In the genomic region with DNA sequence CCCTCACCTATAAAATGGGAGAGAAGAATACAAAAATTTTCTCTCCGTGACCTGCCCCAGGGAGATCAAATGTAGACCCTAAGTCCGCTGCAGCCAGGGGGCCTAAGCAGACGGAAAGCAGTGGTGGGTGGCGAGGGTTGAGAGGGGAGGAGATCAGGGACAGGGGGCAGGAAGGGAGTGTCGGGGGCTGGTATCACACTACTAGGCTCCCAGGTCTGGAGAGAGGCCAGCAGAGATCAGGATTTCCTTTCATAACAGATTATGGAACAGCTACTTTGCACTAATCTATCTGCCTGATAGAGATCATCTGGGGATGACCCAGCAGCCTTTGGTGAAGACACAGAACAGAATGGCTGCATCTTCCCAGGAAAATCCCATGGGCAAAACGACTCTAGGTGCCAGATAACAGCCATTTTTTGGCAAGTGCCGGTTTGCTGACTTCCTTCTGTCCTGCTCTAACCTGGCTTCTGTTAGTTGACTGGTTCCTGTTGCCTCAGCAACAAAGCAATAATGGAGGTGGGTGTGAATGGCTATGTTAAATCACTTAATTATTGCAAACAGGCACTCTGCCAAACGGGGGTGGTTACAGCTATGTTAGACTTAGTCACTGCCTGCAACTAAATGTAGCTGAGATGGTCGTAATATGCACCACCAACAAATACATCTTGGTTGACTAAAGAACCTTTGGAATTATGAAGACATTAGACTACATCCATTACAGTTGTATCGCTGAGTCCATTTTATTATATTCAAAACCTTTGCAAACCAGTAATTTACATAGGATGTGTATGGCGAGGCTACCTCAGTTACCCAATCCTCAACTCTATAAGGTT, we compare ENCODE assay signal across 1 cellular context.
TF ChIP-seq lines count a peak whose summit lies in the region.

No MANE protein-coding gene starts in this region.

TF ChIP-seq in HCT116, 20 proteins besides CTCF, POLR2A, EP300 and RAD21 (continued from another document):
- TF ChIP-seq, protein P1, sequence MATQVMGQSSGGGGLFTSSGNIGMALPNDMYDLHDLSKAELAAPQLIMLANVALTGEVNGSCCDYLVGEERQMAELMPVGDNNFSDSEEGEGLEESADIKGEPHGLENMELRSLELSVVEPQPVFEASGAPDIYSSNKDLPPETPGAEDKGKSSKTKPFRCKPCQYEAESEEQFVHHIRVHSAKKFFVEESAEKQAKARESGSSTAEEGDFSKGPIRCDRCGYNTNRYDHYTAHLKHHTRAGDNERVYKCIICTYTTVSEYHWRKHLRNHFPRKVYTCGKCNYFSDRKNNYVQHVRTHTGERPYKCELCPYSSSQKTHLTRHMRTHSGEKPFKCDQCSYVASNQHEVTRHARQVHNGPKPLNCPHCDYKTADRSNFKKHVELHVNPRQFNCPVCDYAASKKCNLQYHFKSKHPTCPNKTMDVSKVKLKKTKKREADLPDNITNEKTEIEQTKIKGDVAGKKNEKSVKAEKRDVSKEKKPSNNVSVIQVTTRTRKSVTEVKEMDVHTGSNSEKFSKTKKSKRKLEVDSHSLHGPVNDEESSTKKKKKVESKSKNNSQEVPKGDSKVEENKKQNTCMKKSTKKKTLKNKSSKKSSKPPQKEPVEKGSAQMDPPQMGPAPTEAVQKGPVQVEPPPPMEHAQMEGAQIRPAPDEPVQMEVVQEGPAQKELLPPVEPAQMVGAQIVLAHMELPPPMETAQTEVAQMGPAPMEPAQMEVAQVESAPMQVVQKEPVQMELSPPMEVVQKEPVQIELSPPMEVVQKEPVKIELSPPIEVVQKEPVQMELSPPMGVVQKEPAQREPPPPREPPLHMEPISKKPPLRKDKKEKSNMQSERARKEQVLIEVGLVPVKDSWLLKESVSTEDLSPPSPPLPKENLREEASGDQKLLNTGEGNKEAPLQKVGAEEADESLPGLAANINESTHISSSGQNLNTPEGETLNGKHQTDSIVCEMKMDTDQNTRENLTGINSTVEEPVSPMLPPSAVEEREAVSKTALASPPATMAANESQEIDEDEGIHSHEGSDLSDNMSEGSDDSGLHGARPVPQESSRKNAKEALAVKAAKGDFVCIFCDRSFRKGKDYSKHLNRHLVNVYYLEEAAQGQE (IDR thresholded peaks at IDR 0.05; ENCODE audit: low read depth): no peak
- TF ChIP-seq EZH2 (IDR thresholded peaks at IDR 0.05) (no peak), EGR1 (IDR thresholded peaks at IDR 0.05; ENCODE audit: low read depth) (no peak), CBX3 (IDR thresholded peaks at IDR 0.05; ENCODE audit: low read depth) (no peak), YY1 (IDR thresholded peaks at IDR 0.05; ENCODE audit: extremely low read depth, insufficient replicate concordance, low read depth, low read length) (no peak), POLR2AphosphoS5 (IDR thresholded peaks at IDR 0.05; ENCODE audit: low read depth, low read length) (no peak), ELF1 (IDR thresholded peaks at IDR 0.05; ENCODE audit: borderline replicate concordance, low read depth) (no peak), FOSL1 (IDR thresholded peaks at IDR 0.05; ENCODE audit: low read depth) (no peak), EZH2phosphoT487 (IDR thresholded peaks at IDR 0.05; ENCODE audit: borderline replicate concordance) (no peak), SIN3A (IDR thresholded peaks at IDR 0.05; ENCODE audit: low read depth) (no peak), ZNF274 (IDR thresholded peaks at IDR 0.05; ENCODE audit: low read depth, low read length) (no peak)
- TF ChIP-seq, protein P2, sequence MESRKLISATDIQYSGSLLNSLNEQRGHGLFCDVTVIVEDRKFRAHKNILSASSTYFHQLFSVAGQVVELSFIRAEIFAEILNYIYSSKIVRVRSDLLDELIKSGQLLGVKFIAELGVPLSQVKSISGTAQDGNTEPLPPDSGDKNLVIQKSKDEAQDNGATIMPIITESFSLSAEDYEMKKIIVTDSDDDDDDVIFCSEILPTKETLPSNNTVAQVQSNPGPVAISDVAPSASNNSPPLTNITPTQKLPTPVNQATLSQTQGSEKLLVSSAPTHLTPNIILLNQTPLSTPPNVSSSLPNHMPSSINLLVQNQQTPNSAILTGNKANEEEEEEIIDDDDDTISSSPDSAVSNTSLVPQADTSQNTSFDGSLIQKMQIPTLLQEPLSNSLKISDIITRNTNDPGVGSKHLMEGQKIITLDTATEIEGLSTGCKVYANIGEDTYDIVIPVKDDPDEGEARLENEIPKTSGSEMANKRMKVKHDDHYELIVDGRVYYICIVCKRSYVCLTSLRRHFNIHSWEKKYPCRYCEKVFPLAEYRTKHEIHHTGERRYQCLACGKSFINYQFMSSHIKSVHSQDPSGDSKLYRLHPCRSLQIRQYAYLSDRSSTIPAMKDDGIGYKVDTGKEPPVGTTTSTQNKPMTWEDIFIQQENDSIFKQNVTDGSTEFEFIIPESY (IDR thresholded peaks at IDR 0.05; ENCODE audit: extremely low read depth, insufficient replicate concordance, low read length): no peak
